Comparison of ENCODE assay signal across 10 cellular contexts in genomic region chr12:6267007-6267721, GRCh38. TPM values are rescaled to one million over a fixed set of nuclear protein-coding genes. Genes with fewer than 3 reads are reported as not detected.
DNase-seq lines count a peak whose midpoint lies in the region; ATAC-seq, FAIRE-seq and TF ChIP-seq lines count a peak whose summit lies in the region.
"Had no signal": no experiment of that assay in that cellular context is flagged by ENCODE, and none has a peak within 500 bp of the region (broad histone marks: within the 10 kb centered on the region; RNA-seq: fewer than 3 reads in every experiment).

No MANE protein-coding gene starts in this region.

- ATAC-seq in HG02973 (IDR thresholded peaks at IDR 0.05; ENCODE audit: unreplicated experiment), result no peak
- ATAC-seq in GM18861 (IDR thresholded peaks at IDR 0.05; ENCODE audit: unreplicated experiment), result no peak
- no peak for ATAC-seq in HG03280 (IDR thresholded peaks at IDR 0.05; ENCODE audit: unreplicated experiment)

- FAIRE-seq in GM18507 (lab: Jason Lieb, UNC), result peak; percentile 78
- FAIRE-seq in RCC 7860 (lab: Jason Lieb, UNC), result no peak

- intact Hi-C loops in esophagus squamous epithelium (cut with DNase I) (no loop called here), tibial artery (cut with DNase I; ENCODE audit: low total_unique reads) (no loop called here)

- H3K4me1 ChIP-seq in esophagus squamous epithelium, result peaks cover 3 to 63% (median 11%) of the 10 kb centered on the region in 3 donors
- H3K4me1 ChIP-seq in tibial artery, result peaks cover 0 to 12% (median 7%) of the 10 kb centered on the region in 4 donors

- H3K36me3 ChIP-seq in esophagus squamous epithelium, result no peaks in the 10 kb centered on the region
- no peaks in the 10 kb centered on the region for H3K36me3 ChIP-seq in tibial artery

- no peak for TF ChIP-seq CTCF in esophagus squamous epithelium (IDR thresholded peaks at IDR 0.05)
- no peak for TF ChIP-seq CTCF in tibial artery (IDR thresholded peaks at IDR 0.05)

- H3K4me3 ChIP-seq in esophagus squamous epithelium (no peak overlapping the region), tibial artery (no peak overlapping the region)

- 51 to 54% methylated on average over 10 of the region's 12 CpGs for WGBS in esophagus squamous epithelium, 2 donors

- no peak for TF ChIP-seq POLR2A in esophagus squamous epithelium (IDR thresholded peaks at IDR 0.05)

- no peaks in the 10 kb centered on the region for H3K27me3 ChIP-seq in esophagus squamous epithelium
- no peaks in the 10 kb centered on the region for H3K27me3 ChIP-seq in tibial artery

- DNase-seq in GM18507 (ENCODE audit: extremely low spot score, insufficient read length, low read depth) (no peak), RCC 7860 (ENCODE audit: low spot score) (peak; percentile 18), esophagus squamous epithelium (lab: John Stamatoyannopoulos, UW) (no peak), tibial artery (no peak)
- DNase-seq in stimulated activated CD4-positive, alpha-beta T cell treated with anti-CD3 and anti-CD28 coated beads, Interleukin-2, amount 100 ng/mL, for 24 hours, result peak; percentile 66 to 68
- DNase-seq: NCI-H2081 had no signal

- peak overlapping the region; percentile 1 to 72 (median 64) for H3K27ac ChIP-seq in esophagus squamous epithelium
- no peak overlapping the region for H3K27ac ChIP-seq in tibial artery

- H3K9me3 ChIP-seq in esophagus squamous epithelium (no peaks in the 10 kb centered on the region), tibial artery (no peaks in the 10 kb centered on the region)

RNA-seq across cellular contexts. Expression of gene PLEKHG6, which starts 43.3 kb away (rescaled TPM):
- 10 to 100 TPM; 13.9 to 61.7 (median 29.2) TPM for total RNA-seq in esophagus squamous epithelium
- total RNA-seq: naive thymus-derived CD8-positive, alpha-beta T cell had no signal

Comparison
In these comparisons a context has a peak if more than half of its experiments do, and no peak if none do; other contexts are left out.
1. DNase-seq: peak in RCC 7860 (single experiment) and stimulated activated CD4-positive, alpha-beta T cell treated with anti-CD3 and anti-CD28 coated beads, Interleukin-2, amount 100 ng/mL, for 24 hours (2 of 2); none in GM18507 (single experiment), esophagus squamous epithelium (single experiment) and tibial artery (0 of 2).
2. H3K27ac ChIP-seq: peak in esophagus squamous epithelium (4 of 4); none in tibial artery (0 of 2).